ENCODE assay signal across 24 cellular contexts in genomic region chr10:74383617-74384016, GRCh38.
"Had no signal": no experiment of that assay in that cellular context is flagged by ENCODE, and none has a peak within 500 bp of the region (broad histone marks: within the 10 kb centered on the region; RNA-seq: fewer than 3 reads in every experiment).

No MANE protein-coding gene starts in this region.

- H3K36me3 ChIP-seq: brain microvascular endothelial cell, colonic mucosa, prostate gland, right atrium auricular region, thoracic aorta, upper lobe of right lung had no signal

- ATAC-seq: stimulated activated effector memory CD8-positive, alpha-beta T cell treated with anti-CD3 and anti-CD28 coated beads, Interleukin-12 subunit alpha, Interleukin-12 subunit beta, amount 100 ng/mL, for 72 hours; upper lobe of right lung had no signal

- H3K4me3 ChIP-seq: colonic mucosa, lung, prostate gland, right atrium auricular region, thoracic aorta, upper lobe of right lung had no signal

- H3K4me3 Mint-ChIP-seq: activated T-helper 1 cell treated with anti-CD3 and anti-CD28 coated beads, Interleukin-12 subunit alpha, Interleukin-12 subunit beta, Interleukin-2, Interleukin-4 antibody, amounts not matched to agents 30 ng/mL and 10 ng/mL and 1 ng/mL, durations not matched to agents 14 hours and 24 hours and 36 hours; central memory CD8-positive, alpha-beta T cell; mesothelial cell of epicardium; neural crest cell; stimulated activated effector memory CD8-positive, alpha-beta T cell treated with anti-CD3 and anti-CD28 coated beads, Interleukin-12 subunit alpha, Interleukin-12 subunit beta, amount 100 ng/mL, for 72 hours had no signal

- H3K4me1 Mint-ChIP-seq: mesothelial cell of epicardium had no signal

- H3K36me3 Mint-ChIP-seq: mesothelial cell of epicardium; stimulated activated effector memory CD8-positive, alpha-beta T cell treated with anti-CD3 and anti-CD28 coated beads, Interleukin-12 subunit alpha, Interleukin-12 subunit beta, amount 100 ng/mL, for 72 hours had no signal

- H3K27me3 ChIP-seq: brain microvascular endothelial cell, colonic mucosa, right atrium auricular region, upper lobe of right lung had no signal

- H3K27ac Mint-ChIP-seq: activated T-helper 1 cell treated with anti-CD3 and anti-CD28 coated beads, Interleukin-12 subunit alpha, Interleukin-12 subunit beta, Interleukin-2, Interleukin-4 antibody, amounts not matched to agents 30 ng/mL and 10 ng/mL and 1 ng/mL, durations not matched to agents 14 hours and 24 hours and 36 hours; mesothelial cell of epicardium; stimulated activated effector memory CD8-positive, alpha-beta T cell treated with anti-CD3 and anti-CD28 coated beads, Interleukin-12 subunit alpha, Interleukin-12 subunit beta, amount 100 ng/mL, for 72 hours had no signal

- H3K9me3 Mint-ChIP-seq: central memory CD8-positive, alpha-beta T cell; mesothelial cell of epicardium; neural crest cell; stimulated activated effector memory CD8-positive, alpha-beta T cell treated with anti-CD3 and anti-CD28 coated beads, Interleukin-12 subunit alpha, Interleukin-12 subunit beta, amount 100 ng/mL, for 72 hours had no signal

- H3K9me3 ChIP-seq: colonic mucosa, prostate gland, right atrium auricular region, thoracic aorta, upper lobe of right lung had no signal

- H3K4me1 ChIP-seq: colonic mucosa, prostate gland, right atrium auricular region, upper lobe of right lung had no signal

- DNase-seq: activated CD4-positive, alpha-beta T cell treated with anti-CD3 and anti-CD28 coated beads for 48 hours; activated CD8-positive, alpha-beta memory T cell treated with anti-CD3 and anti-CD28 coated beads, Interleukin-2, amount 50 U/mL, for 4 hours; activated gamma-delta T cell treated with Interleukin-2 at 50 U/mL for 16 hours; anterior cingulate cortex; brain microvascular endothelial cell; colonic mucosa; erythroblast; foreskin melanocyte; hypothalamus; islet precursor cell; stimulated activated CD4-positive, alpha-beta T cell treated with anti-CD3 and anti-CD28 coated beads, Interleukin-15, amount 100 ng/mL, for 24 hours; stimulated activated CD4-positive, alpha-beta T cell treated with anti-CD3 and anti-CD28 coated beads, Interleukin-4, amount 100 ng/mL, for 1 hour; T-helper 2 cell; upper lobe of right lung had no signal

- H3K27ac ChIP-seq: brain microvascular endothelial cell, colonic mucosa, prostate gland, right atrium auricular region, thoracic aorta, upper lobe of right lung, VCaP had no signal

- H3K27me3 Mint-ChIP-seq: central memory CD8-positive, alpha-beta T cell had no signal
